Comparison of ENCODE assay signal across 1 cellular context in genomic region chr7:151393031-151393977, GRCh38.
TF ChIP-seq lines count a peak whose summit lies in the region.

No MANE protein-coding gene starts in this region.

TF ChIP-seq in K562, 482 proteins besides CTCF, POLR2A, EP300 and RAD21 (continued from another document):
- TF ChIP-seq ZNF609 (CRISPR knock-in tag; IDR thresholded peaks at IDR 0.05; ENCODE audit: borderline replicate concordance) (no peak), SPI1 (IDR thresholded peaks at IDR 0.05; ENCODE audit: borderline replicate concordance, low read depth, low read length) (peak; percentile 73), GABPA (tag; conservative IDR thresholded peaks at IDR 0.05; ENCODE audit: low read depth) (no peak), TAF15 (IDR thresholded peaks at IDR 0.05; ENCODE audit: low read depth, low read length) (no peak), TEAD4 (IDR thresholded peaks at IDR 0.05; ENCODE audit: low read length) (no peak), TEAD4 (CRISPR knock-in tag; IDR thresholded peaks at IDR 0.05; ENCODE audit: borderline replicate concordance) (0 out of 2 replicates have a peak, but pooled peaks have one; percentile 55), ZNF717 (CRISPR knock-in tag; IDR thresholded peaks at IDR 0.05) (no peak), ARNT (IDR thresholded peaks at IDR 0.05) (no peak), ZBTB34 (CRISPR knock-in tag; IDR thresholded peaks at IDR 0.05) (no peak), CTCFL (IDR thresholded peaks at IDR 0.05; ENCODE audit: borderline replicate concordance, insufficient read depth, low read depth, low read length, poor library complexity, severe bottlenecking) (no peak), PPARD (CRISPR knock-in tag; IDR thresholded peaks at IDR 0.05) (no peak), RBBP5 (IDR thresholded peaks at IDR 0.05; ENCODE audit: borderline replicate concordance, insufficient read depth, low read length, poor library complexity, severe bottlenecking) (peak; percentile 20), ARID1B (IDR thresholded peaks at IDR 0.05) (peak; percentile 36; the same call in 1 of the 2 replicates), GATA2 (CRISPR knock-in tag; IDR thresholded peaks at IDR 0.05) (peak; percentile 57)
TF ChIP-seq in K562: peak in this region for 26.
